ENCODE assay signal across 2 cellular contexts in genomic region chr2:240586919-240587800, GRCh38.
TF ChIP-seq lines count a peak whose summit lies in the region.

No MANE protein-coding gene starts in this region.

TF ChIP-seq in SK-N-SH treated with all-trans-retinoic acid at 6 μM for 48 hours, 23 proteins besides CTCF, POLR2A, EP300 and RAD21:
- TF ChIP-seq CSDC2 (CRISPR knock-in tag; IDR thresholded peaks at IDR 0.05) (no peak), OSR1 (CRISPR knock-in tag; IDR thresholded peaks at IDR 0.05) (no peak), TSHZ2 (CRISPR knock-in tag; IDR thresholded peaks at IDR 0.05) (no peak), SNAI2 (CRISPR knock-in tag; IDR thresholded peaks at IDR 0.05) (no peak), CREB5 (CRISPR knock-in tag; IDR thresholded peaks at IDR 0.05; ENCODE audit: low read depth) (no peak), ZFP3 (CRISPR knock-in tag; IDR thresholded peaks at IDR 0.05) (no peak), ZFP30 (CRISPR knock-in tag; IDR thresholded peaks at IDR 0.05) (no peak), PPARA (CRISPR knock-in tag; IDR thresholded peaks at IDR 0.05; ENCODE audit: borderline replicate concordance) (no peak), POU6F1 (CRISPR knock-in tag; IDR thresholded peaks at IDR 0.05; ENCODE audit: borderline replicate concordance, low read depth) (no peak), TOX (CRISPR knock-in tag; IDR thresholded peaks at IDR 0.05; ENCODE audit: borderline replicate concordance) (no peak), ZNF8 (CRISPR knock-in tag; IDR thresholded peaks at IDR 0.05) (no peak), ZC3H10 (CRISPR knock-in tag; IDR thresholded peaks at IDR 0.05) (no peak), TCF4 (CRISPR knock-in tag; IDR thresholded peaks at IDR 0.05; ENCODE audit: borderline replicate concordance) (no peak), PATZ1 (CRISPR knock-in tag; IDR thresholded peaks at IDR 0.05; ENCODE audit: borderline replicate concordance) (no peak), RARB (CRISPR knock-in tag; IDR thresholded peaks at IDR 0.05) (no peak), GLIS3 (CRISPR knock-in tag; IDR thresholded peaks at IDR 0.05) (no peak), ISL1 (CRISPR knock-in tag; IDR thresholded peaks at IDR 0.05) (no peak), ARNTL (CRISPR knock-in tag; IDR thresholded peaks at IDR 0.05; ENCODE audit: borderline replicate concordance, low read depth) (no peak), ZNF565 (CRISPR knock-in tag; conservative IDR thresholded peaks at IDR 0.05; ENCODE audit: low read depth) (no peak)
TF ChIP-seq in SK-N-SH treated with all-trans-retinoic acid at 6 μM for 48 hours: peak in this region for 0.

TF ChIP-seq in GM12878, 131 proteins besides CTCF, POLR2A, EP300 and RAD21:
- no peak for TF ChIP-seq SIN3A (IDR thresholded peaks at IDR 0.05; ENCODE audit: low read depth, low read length)
- no peak for TF ChIP-seq NR2C2 (IDR thresholded peaks at IDR 0.05; ENCODE audit: borderline replicate concordance, control insufficient read depth, insufficient read length, low read depth)
- 0 out of 2 replicates have a peak, but pooled peaks have one; percentile 20 for TF ChIP-seq ZBTB33 (IDR thresholded peaks at IDR 0.05)
- TF ChIP-seq SMARCA5 (IDR thresholded peaks at IDR 0.05), result 0 out of 2 replicates have a peak, but pooled peaks have one; percentile 24
- TF ChIP-seq PAX8 (IDR thresholded peaks at IDR 0.05), result no peak
- TF ChIP-seq LARP7 (IDR thresholded peaks at IDR 0.05), result peak; percentile 24; the same call in 1 of the 2 replicates
- peak; percentile 8 for TF ChIP-seq NKRF (conservative IDR thresholded peaks at IDR 0.05)
- TF ChIP-seq SMAD5 (IDR thresholded peaks at IDR 0.05; ENCODE audit: low read depth), result no peak
- no peak for TF ChIP-seq JUND (IDR thresholded peaks at IDR 0.05; ENCODE audit: low read depth, low read length)
- no peak for TF ChIP-seq RBBP5 (conservative IDR thresholded peaks at IDR 0.05)
- TF ChIP-seq BCL3 (IDR thresholded peaks at IDR 0.05; ENCODE audit: borderline replicate concordance, insufficient read depth, low read depth, low read length, poor library complexity, severe bottlenecking), result no peak
- TF ChIP-seq CBFB (IDR thresholded peaks at IDR 0.05; ENCODE audit: low read depth), result no peak
- TF ChIP-seq SMAD1 (IDR thresholded peaks at IDR 0.05; ENCODE audit: low read depth, partially characterized antibody), result no peak
- peak; percentile 36; the same call in 1 of the 2 replicates for TF ChIP-seq BACH1 (IDR thresholded peaks at IDR 0.05; ENCODE audit: borderline replicate concordance)
- no peak for TF ChIP-seq ZNF384 (IDR thresholded peaks at IDR 0.05; ENCODE audit: borderline replicate concordance, low read depth, low read length)
TF ChIP-seq in GM12878: peak in this region for 5.
